8 cellular contexts compared by ENCODE assay signal in genomic region chrX:64342811-64343210, GRCh38. TPM values are rescaled to one million over a fixed set of nuclear protein-coding genes. Genes with fewer than 3 reads are reported as not detected.
"Had no signal": no experiment of that assay in that cellular context is flagged by ENCODE, and none has a peak within 500 bp of the region (broad histone marks: within the 10 kb centered on the region; RNA-seq: fewer than 3 reads in every experiment).

No MANE protein-coding gene starts in this region.

- H3K36me3 ChIP-seq: HAP-1 had no signal

- H3K9ac ChIP-seq: GM23248 had no signal

- ATAC-seq: HCT116 had no signal

- DNase-seq: GM23248, GOT3, H7, HFFc6, KG1 had no signal

- H3K9me3 ChIP-seq: HAP-1 had no signal

- H2AFZ ChIP-seq: GM23248 had no signal

- H3K4me1 ChIP-seq: HAP-1 had no signal

- H3K27ac ChIP-seq: GM23248, HL-60 had no signal

- H3K4me3 ChIP-seq: GM23248, HAP-1 had no signal

RNA-seq across cellular contexts. Expression of gene MTMR8, which starts 52.4 kb away (rescaled TPM):
- total RNA-seq: GM23248, HFFc6 had no signal
